18 cellular contexts compared by ENCODE assay signal in the genomic region with DNA sequence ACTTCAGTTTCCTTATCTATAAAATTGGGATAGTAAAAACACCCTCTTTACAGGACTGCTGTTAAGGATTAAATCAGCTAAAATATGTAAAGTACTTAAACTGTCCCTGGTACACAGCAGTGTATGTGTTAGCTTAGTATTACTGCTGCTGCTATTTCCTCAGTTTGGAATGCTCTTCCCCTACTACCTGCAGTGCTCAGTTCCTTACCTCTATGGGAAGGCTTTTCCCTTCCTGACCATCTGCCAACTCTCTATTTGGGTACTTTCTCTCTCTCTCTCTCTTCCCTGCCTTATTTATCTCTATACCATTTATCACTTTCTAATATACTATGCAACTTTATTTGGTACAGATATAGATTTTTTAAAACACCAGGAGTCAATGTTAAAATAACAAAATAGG. TPM values are rescaled to one million over a fixed set of nuclear protein-coding genes. Genes with fewer than 3 reads are reported as not detected.
A peak's percentile ranks its signal among the peaks of the same experiment; 100 is the strongest.
DNase-seq lines count a peak whose midpoint lies in the region; ATAC-seq and TF ChIP-seq lines count a peak whose summit lies in the region.
"Had no signal": no experiment of that assay in that cellular context is flagged by ENCODE, and none has a peak within 500 bp of the region (broad histone marks: within the 10 kb centered on the region; RNA-seq: fewer than 3 reads in every experiment).

No MANE protein-coding gene starts in this region.

- H3K27ac ChIP-seq in cardiac muscle cell: peak overlapping the region; percentile 77
- H3K27ac ChIP-seq in heart right ventricle: no peak overlapping the region

- intact Hi-C loops in heart right ventricle (cut with DNase I): no loop called here

- H3K4me1 ChIP-seq in cardiac muscle cell (ENCODE audit: low read depth) (peaks cover 24% of the 10 kb centered on the region), heart right ventricle (peaks cover 0 to 65% (median 20%) of the 10 kb centered on the region in 9 donors)

- peak overlapping the region; percentile 45 for H3K27ac Mint-ChIP-seq in stimulated activated effector memory CD8-positive, alpha-beta T cell treated with anti-CD3 and anti-CD28 coated beads, Interleukin-12 subunit alpha, Interleukin-12 subunit beta, amount 100 ng/mL, for 72 hours
- H3K27ac Mint-ChIP-seq: CD4-positive, alpha-beta T cell had no signal

- H3K4me3 ChIP-seq in cardiac muscle cell: no peak overlapping the region
- no peak overlapping the region for H3K4me3 ChIP-seq in heart right ventricle

- H3K36me3 ChIP-seq in cardiac muscle cell (peaks cover 14% of the 10 kb centered on the region), heart right ventricle (peaks cover 0 to 19% (median 9%) of the 10 kb centered on the region in 9 donors)

- peaks cover 24% of the 10 kb centered on the region for H3K36me3 Mint-ChIP-seq in stimulated activated effector memory CD8-positive, alpha-beta T cell treated with anti-CD3 and anti-CD28 coated beads, Interleukin-12 subunit alpha, Interleukin-12 subunit beta, amount 100 ng/mL, for 72 hours

- ATAC-seq in heart right ventricle: no peak
- no peak for ATAC-seq in stimulated activated effector memory CD8-positive, alpha-beta T cell treated with anti-CD3 and anti-CD28 coated beads, Interleukin-12 subunit alpha, Interleukin-12 subunit beta, amount 100 ng/mL, for 72 hours
- no peak for ATAC-seq in GM21619 (IDR thresholded peaks at IDR 0.05; ENCODE audit: unreplicated experiment)

- H3K4me1 Mint-ChIP-seq in stimulated activated effector memory CD8-positive, alpha-beta T cell treated with anti-CD3 and anti-CD28 coated beads, Interleukin-12 subunit alpha, Interleukin-12 subunit beta, amount 100 ng/mL, for 72 hours: peaks cover 31% of the 10 kb centered on the region

- H3K27me3 ChIP-seq in cardiac muscle cell (no peaks in the 10 kb centered on the region), heart right ventricle (no peaks in the 10 kb centered on the region)

- no peaks in the 10 kb centered on the region for H3K9me3 Mint-ChIP-seq in stimulated activated effector memory CD8-positive, alpha-beta T cell treated with anti-CD3 and anti-CD28 coated beads, Interleukin-12 subunit alpha, Interleukin-12 subunit beta, amount 100 ng/mL, for 72 hours
- H3K9me3 Mint-ChIP-seq: CD4-positive, alpha-beta T cell had no signal

- H3K9me3 ChIP-seq in cardiac muscle cell (ENCODE audit: low read depth): no peaks in the 10 kb centered on the region
- no peaks in the 10 kb centered on the region for H3K9me3 ChIP-seq in heart right ventricle

- no peak overlapping the region for H3K4me3 Mint-ChIP-seq in stimulated activated effector memory CD8-positive, alpha-beta T cell treated with anti-CD3 and anti-CD28 coated beads, Interleukin-12 subunit alpha, Interleukin-12 subunit beta, amount 100 ng/mL, for 72 hours
- H3K4me3 Mint-ChIP-seq: CD4-positive, alpha-beta T cell had no signal

- DNase-seq in cardiac muscle cell (ENCODE audit: low read depth in 1 of 2, low spot score in 1 of 2) (no peak), heart right ventricle (no peak), NCI-H69 (lab: John Stamatoyannopoulos, UW) (peak; percentile 28), cerebellar cortex (ENCODE audit: low spot score) (peak; percentile 29), putamen (ENCODE audit: low spot score) (no peak), HT-29 (ENCODE audit: low spot score) (no peak)
- no peak for DNase-seq in stimulated activated effector memory CD8-positive, alpha-beta T cell treated with anti-CD3 and anti-CD28 coated beads, Interleukin-12 subunit alpha, Interleukin-12 subunit beta, amount 100 ng/mL, for 72 hours (ENCODE audit: low spot score in 2 of 2)
- DNase-seq: ACHN; CD4-positive, alpha-beta T cell; DND-41; H7; IMR-90; NCI-H1417 treated with DMSO at 0.1 percent for 48 hours; NCI-H2029 treated with DMSO at 0.1 percent for 48 hours; NCI-H524 treated with DMSO at 0.1 percent for 48 hours; NK-92 treated with Interleukin-12 subunit alpha and Interleukin-12 subunit beta, amount 100 ng/mL, for 24 hours; OCI-M1 had no signal

- TF ChIP-seq CTCF in cardiac muscle cell (IDR thresholded peaks at IDR 0.05; ENCODE audit: low read depth, low read length): no peak
- TF ChIP-seq CTCF in heart right ventricle (IDR thresholded peaks at IDR 0.05): no peak

RNA-seq across cellular contexts. Expression of a gene that starts 26.5 kb away (rescaled TPM):
- total RNA-seq in cardiac muscle cell (11.8 and 18.5 TPM in 2 replicates), heart right ventricle (100 to 1,000 TPM; 110 to 190 (median 151) TPM)
- polyA plus RNA-seq in cardiac muscle cell (11.7 and 12.5 TPM in 2 replicates), heart right ventricle (10 to 100 TPM; 21.6 to 21.7 TPM)
- total RNA-seq in HT-29 (2014; rRNA removed; shearing (Covaris generic)): 9.2 and 10.3 TPM in 2 replicates

Comparison
In these comparisons a context has a peak if more than half of its experiments do, and no peak if none do; other contexts are left out.
1. DNase-seq: peak in NCI-H69 (single experiment) and cerebellar cortex (single experiment); none in cardiac muscle cell (0 of 2), heart right ventricle (0 of 2), stimulated activated effector memory CD8-positive, alpha-beta T cell treated with anti-CD3 and anti-CD28 coated beads, Interleukin-12 subunit alpha, Interleukin-12 subunit beta, amount 100 ng/mL, for 72 hours (0 of 2), putamen (single experiment) and HT-29 (single experiment).